1 cellular context compared by ENCODE assay signal in the genomic region with DNA sequence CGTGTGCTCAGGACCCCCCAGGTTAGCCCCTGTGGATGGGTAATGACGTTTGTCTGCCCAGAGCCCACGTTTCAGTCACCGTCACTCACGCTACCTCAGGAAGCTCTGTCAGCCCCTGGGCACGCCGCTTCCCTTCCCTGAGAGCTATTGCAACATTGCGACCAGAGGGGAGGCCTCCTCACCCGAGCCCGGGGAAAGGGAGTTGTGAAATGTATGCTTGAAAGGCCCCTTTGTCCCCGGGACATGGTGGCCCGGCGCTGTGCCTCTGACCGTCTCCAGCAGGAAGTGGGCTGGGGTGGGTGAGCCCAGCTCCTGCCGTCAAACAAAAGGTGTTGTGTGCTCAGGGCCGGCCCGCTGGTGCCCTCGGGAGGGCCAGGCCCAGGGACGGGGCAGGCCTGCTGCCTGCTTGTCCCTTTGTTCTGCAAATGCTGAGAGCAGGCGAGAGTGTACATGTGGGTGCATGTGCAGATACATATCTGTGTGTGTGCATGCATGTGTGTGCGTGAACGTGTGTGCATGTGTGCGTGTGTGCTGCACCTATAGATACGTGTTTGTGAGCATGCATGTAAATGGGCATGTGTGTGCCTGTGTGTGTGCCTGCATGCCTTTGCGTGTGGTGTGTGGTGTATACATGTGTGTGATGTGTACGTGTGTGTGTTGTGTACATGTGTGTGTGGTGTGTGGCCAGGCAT.
TF ChIP-seq lines count a peak whose summit lies in the region.

No MANE protein-coding gene starts in this region.

TF ChIP-seq in HepG2, 621 proteins besides CTCF, POLR2A, EP300 and RAD21 (continued from another document and continues in another):
- TF ChIP-seq HBP1 (CRISPR knock-in tag; IDR thresholded peaks at IDR 0.05; ENCODE audit: low read depth) (peak; percentile 63; the same call in 1 of the 2 replicates), IRF1 (CRISPR knock-in tag; IDR thresholded peaks at IDR 0.05; ENCODE audit: low read depth) (no peak), SPEN (CRISPR knock-in tag; IDR thresholded peaks at IDR 0.05; ENCODE audit: low read depth) (peak; percentile 89), ZBTB1 (CRISPR knock-in tag; IDR thresholded peaks at IDR 0.05; ENCODE audit: borderline replicate concordance) (no peak), BRCA1 (CRISPR knock-in tag; IDR thresholded peaks at IDR 0.05) (peak; percentile 42; the same call in 1 of the 2 replicates), TMF1 (CRISPR knock-in tag; IDR thresholded peaks at IDR 0.05; ENCODE audit: low read depth) (peak; percentile 25; the same call in 1 of the 2 replicates), ZSCAN12 (CRISPR knock-in tag; IDR thresholded peaks at IDR 0.05) (no peak), ZSCAN5A (CRISPR knock-in tag; IDR thresholded peaks at IDR 0.05; ENCODE audit: borderline replicate concordance) (peak; percentile 68; the same call in 1 of the 2 replicates), FOXA3 (CRISPR knock-in tag; IDR thresholded peaks at IDR 0.05) (peak; percentile 81), SNRNP70 (IDR thresholded peaks at IDR 0.05; ENCODE audit: low read depth, low read length) (no peak), ZNF513 (CRISPR knock-in tag; conservative IDR thresholded peaks at IDR 0.05) (no peak), ZNF607 (CRISPR knock-in tag; IDR thresholded peaks at IDR 0.05; ENCODE audit: borderline replicate concordance) (peak; percentile 57; the same call in 1 of the 2 replicates), ZNF460 (CRISPR knock-in tag; IDR thresholded peaks at IDR 0.05; ENCODE audit: borderline replicate concordance) (no peak; the same call in 1 of the 2 replicates), ZNF3 (CRISPR knock-in tag; IDR thresholded peaks at IDR 0.05) (no peak), ZSCAN25 (CRISPR knock-in tag; IDR thresholded peaks at IDR 0.05) (peak; percentile 90), ZNF33B (CRISPR knock-in tag; IDR thresholded peaks at IDR 0.05) (no peak; the same call in 1 of the 2 replicates), PCBP1 (IDR thresholded peaks at IDR 0.05; ENCODE audit: borderline replicate concordance, low read depth, low read length) (0 out of 2 replicates have a peak, but pooled peaks have one; percentile 46), GLI4 (CRISPR knock-in tag; IDR thresholded peaks at IDR 0.05; ENCODE audit: borderline replicate concordance) (no peak), ADNP (CRISPR knock-in tag; IDR thresholded peaks at IDR 0.05) (no peak; the same call in 1 of the 2 replicates), EED (CRISPR knock-in tag; IDR thresholded peaks at IDR 0.05) (no peak; the same call in 1 of the 2 replicates), ATF7-NPFF (CRISPR knock-in tag; IDR thresholded peaks at IDR 0.05; ENCODE audit: low read depth) (no peak; the same call in 1 of the 2 replicates), FOXC1 (CRISPR knock-in tag; IDR thresholded peaks at IDR 0.05; ENCODE audit: borderline replicate concordance) (peak; percentile 27; the same call in 1 of the 2 replicates), RARA (CRISPR knock-in tag; IDR thresholded peaks at IDR 0.05) (peak; percentile 90), ZNF354B (CRISPR knock-in tag; IDR thresholded peaks at IDR 0.05) (0 out of 2 replicates have a peak, but pooled peaks have one; percentile 5), MXD4 (CRISPR knock-in tag; IDR thresholded peaks at IDR 0.05) (peak; percentile 88), ZNF329 (CRISPR knock-in tag; IDR thresholded peaks at IDR 0.05; ENCODE audit: low read depth) (no peak)
- TF ChIP-seq, protein P1, sequence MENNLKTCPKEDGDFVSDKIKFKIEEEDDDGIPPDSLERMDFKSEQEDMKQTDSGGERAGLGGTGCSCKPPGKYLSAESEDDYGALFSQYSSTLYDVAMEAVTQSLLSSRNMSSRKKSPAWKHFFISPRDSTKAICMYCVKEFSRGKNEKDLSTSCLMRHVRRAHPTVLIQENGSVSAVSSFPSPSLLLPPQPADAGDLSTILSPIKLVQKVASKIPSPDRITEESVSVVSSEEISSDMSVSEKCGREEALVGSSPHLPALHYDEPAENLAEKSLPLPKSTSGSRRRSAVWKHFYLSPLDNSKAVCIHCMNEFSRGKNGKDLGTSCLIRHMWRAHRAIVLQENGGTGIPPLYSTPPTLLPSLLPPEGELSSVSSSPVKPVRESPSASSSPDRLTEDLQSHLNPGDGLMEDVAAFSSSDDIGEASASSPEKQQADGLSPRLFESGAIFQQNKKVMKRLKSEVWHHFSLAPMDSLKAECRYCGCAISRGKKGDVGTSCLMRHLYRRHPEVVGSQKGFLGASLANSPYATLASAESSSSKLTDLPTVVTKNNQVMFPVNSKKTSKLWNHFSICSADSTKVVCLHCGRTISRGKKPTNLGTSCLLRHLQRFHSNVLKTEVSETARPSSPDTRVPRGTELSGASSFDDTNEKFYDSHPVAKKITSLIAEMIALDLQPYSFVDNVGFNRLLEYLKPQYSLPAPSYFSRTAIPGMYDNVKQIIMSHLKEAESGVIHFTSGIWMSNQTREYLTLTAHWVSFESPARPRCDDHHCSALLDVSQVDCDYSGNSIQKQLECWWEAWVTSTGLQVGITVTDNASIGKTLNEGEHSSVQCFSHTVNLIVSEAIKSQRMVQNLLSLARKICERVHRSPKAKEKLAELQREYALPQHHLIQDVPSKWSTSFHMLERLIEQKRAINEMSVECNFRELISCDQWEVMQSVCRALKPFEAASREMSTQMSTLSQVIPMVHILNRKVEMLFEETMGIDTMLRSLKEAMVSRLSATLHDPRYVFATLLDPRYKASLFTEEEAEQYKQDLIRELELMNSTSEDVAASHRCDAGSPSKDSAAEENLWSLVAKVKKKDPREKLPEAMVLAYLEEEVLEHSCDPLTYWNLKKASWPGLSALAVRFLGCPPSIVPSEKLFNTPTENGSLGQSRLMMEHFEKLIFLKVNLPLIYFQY (CRISPR knock-in tag; IDR thresholded peaks at IDR 0.05; ENCODE audit: borderline replicate concordance) = peak; percentile 99
- TF ChIP-seq, protein P2, sequence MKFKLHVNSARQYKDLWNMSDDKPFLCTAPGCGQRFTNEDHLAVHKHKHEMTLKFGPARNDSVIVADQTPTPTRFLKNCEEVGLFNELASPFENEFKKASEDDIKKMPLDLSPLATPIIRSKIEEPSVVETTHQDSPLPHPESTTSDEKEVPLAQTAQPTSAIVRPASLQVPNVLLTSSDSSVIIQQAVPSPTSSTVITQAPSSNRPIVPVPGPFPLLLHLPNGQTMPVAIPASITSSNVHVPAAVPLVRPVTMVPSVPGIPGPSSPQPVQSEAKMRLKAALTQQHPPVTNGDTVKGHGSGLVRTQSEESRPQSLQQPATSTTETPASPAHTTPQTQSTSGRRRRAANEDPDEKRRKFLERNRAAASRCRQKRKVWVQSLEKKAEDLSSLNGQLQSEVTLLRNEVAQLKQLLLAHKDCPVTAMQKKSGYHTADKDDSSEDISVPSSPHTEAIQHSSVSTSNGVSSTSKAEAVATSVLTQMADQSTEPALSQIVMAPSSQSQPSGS (CRISPR knock-in tag; IDR thresholded peaks at IDR 0.05) = peak; percentile 82
- TF ChIP-seq, protein P3, sequence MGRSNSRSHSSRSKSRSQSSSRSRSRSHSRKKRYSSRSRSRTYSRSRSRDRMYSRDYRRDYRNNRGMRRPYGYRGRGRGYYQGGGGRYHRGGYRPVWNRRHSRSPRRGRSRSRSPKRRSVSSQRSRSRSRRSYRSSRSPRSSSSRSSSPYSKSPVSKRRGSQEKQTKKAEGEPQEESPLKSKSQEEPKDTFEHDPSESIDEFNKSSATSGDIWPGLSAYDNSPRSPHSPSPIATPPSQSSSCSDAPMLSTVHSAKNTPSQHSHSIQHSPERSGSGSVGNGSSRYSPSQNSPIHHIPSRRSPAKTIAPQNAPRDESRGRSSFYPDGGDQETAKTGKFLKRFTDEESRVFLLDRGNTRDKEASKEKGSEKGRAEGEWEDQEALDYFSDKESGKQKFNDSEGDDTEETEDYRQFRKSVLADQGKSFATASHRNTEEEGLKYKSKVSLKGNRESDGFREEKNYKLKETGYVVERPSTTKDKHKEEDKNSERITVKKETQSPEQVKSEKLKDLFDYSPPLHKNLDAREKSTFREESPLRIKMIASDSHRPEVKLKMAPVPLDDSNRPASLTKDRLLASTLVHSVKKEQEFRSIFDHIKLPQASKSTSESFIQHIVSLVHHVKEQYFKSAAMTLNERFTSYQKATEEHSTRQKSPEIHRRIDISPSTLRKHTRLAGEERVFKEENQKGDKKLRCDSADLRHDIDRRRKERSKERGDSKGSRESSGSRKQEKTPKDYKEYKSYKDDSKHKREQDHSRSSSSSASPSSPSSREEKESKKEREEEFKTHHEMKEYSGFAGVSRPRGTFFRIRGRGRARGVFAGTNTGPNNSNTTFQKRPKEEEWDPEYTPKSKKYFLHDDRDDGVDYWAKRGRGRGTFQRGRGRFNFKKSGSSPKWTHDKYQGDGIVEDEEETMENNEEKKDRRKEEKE (IDR thresholded peaks at IDR 0.05) = no peak
- TF ChIP-seq, protein P4, sequence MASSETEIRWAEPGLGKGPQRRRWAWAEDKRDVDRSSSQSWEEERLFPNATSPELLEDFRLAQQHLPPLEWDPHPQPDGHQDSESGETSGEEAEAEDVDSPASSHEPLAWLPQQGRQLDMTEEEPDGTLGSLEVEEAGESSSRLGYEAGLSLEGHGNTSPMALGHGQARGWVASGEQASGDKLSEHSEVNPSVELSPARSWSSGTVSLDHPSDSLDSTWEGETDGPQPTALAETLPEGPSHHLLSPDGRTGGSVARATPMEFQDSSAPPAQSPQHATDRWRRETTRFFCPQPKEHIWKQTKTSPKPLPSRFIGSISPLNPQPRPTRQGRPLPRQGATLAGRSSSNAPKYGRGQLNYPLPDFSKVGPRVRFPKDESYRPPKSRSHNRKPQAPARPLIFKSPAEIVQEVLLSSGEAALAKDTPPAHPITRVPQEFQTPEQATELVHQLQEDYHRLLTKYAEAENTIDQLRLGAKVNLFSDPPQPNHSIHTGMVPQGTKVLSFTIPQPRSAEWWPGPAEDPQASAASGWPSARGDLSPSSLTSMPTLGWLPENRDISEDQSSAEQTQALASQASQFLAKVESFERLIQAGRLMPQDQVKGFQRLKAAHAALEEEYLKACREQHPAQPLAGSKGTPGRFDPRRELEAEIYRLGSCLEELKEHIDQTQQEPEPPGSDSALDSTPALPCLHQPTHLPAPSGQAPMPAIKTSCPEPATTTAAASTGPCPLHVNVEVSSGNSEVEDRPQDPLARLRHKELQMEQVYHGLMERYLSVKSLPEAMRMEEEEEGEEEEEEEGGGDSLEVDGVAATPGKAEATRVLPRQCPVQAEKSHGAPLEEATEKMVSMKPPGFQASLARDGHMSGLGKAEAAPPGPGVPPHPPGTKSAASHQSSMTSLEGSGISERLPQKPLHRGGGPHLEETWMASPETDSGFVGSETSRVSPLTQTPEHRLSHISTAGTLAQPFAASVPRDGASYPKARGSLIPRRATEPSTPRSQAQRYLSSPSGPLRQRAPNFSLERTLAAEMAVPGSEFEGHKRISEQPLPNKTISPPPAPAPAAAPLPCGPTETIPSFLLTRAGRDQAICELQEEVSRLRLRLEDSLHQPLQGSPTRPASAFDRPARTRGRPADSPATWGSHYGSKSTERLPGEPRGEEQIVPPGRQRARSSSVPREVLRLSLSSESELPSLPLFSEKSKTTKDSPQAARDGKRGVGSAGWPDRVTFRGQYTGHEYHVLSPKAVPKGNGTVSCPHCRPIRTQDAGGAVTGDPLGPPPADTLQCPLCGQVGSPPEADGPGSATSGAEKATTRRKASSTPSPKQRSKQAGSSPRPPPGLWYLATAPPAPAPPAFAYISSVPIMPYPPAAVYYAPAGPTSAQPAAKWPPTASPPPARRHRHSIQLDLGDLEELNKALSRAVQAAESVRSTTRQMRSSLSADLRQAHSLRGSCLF (CRISPR knock-in tag; IDR thresholded peaks at IDR 0.05; ENCODE audit: borderline replicate concordance) = no peak
- TF ChIP-seq, protein P5, sequence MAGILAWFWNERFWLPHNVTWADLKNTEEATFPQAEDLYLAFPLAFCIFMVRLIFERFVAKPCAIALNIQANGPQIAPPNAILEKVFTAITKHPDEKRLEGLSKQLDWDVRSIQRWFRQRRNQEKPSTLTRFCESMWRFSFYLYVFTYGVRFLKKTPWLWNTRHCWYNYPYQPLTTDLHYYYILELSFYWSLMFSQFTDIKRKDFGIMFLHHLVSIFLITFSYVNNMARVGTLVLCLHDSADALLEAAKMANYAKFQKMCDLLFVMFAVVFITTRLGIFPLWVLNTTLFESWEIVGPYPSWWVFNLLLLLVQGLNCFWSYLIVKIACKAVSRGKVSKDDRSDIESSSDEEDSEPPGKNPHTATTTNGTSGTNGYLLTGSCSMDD (CRISPR knock-in tag; IDR thresholded peaks at IDR 0.05) = no peak
